In genomic region chr4:36065274-36065871, GRCh38 we compare ENCODE assay signal across 17 cellular contexts.
DNase-seq lines count a peak whose midpoint lies in the region; ATAC-seq, FAIRE-seq and TF ChIP-seq lines count a peak whose summit lies in the region.
"Had no signal": no experiment of that assay in that cellular context is flagged by ENCODE, and none has a peak within 500 bp of the region (broad histone marks: within the 10 kb centered on the region; RNA-seq: fewer than 3 reads in every experiment).

No MANE protein-coding gene starts in this region.

- peak; percentile 51; the same call in 1 of the 2 replicates for TF ChIP-seq POLR2A in GM12891 (IDR thresholded peaks at IDR 0.05; ENCODE audit: low read depth, low read length)

- peaks cover 2% of the 10 kb centered on the region for H3K9me3 Mint-ChIP-seq in stimulated activated effector memory CD8-positive, alpha-beta T cell treated with anti-CD3 and anti-CD28 coated beads, Interleukin-12 subunit alpha, Interleukin-12 subunit beta, amount 100 ng/mL, for 72 hours
- H3K9me3 Mint-ChIP-seq: H9 had no signal

- peak overlapping the region; percentile 75 for H3K27ac Mint-ChIP-seq in stimulated activated effector memory CD8-positive, alpha-beta T cell treated with anti-CD3 and anti-CD28 coated beads, Interleukin-12 subunit alpha, Interleukin-12 subunit beta, amount 100 ng/mL, for 72 hours
- H3K27ac Mint-ChIP-seq: B cell; CD8-positive, alpha-beta T cell; H9 had no signal

- no peak for DNase-seq in GM12891 (ENCODE audit: insufficient read length, low spot score)
- no peak for DNase-seq in stimulated activated effector memory CD8-positive, alpha-beta T cell treated with anti-CD3 and anti-CD28 coated beads, Interleukin-12 subunit alpha, Interleukin-12 subunit beta, amount 100 ng/mL, for 72 hours (ENCODE audit: low spot score in 2 of 2)
- DNase-seq in urothelium cell line (ENCODE audit: low spot score) = no peak
- no peak for DNase-seq in medulla oblongata (ENCODE audit: extremely low spot score)
- no peak for DNase-seq in left lobe of liver (ENCODE audit: low spot score)
- DNase-seq: Calu3; CD8-positive, alpha-beta T cell; DMS79 treated with DMSO at 0.1 percent for 48 hours; GF-D8; GOT3; H9 had no signal

- peak; percentile 24 for ATAC-seq in stimulated activated effector memory CD8-positive, alpha-beta T cell treated with anti-CD3 and anti-CD28 coated beads, Interleukin-12 subunit alpha, Interleukin-12 subunit beta, amount 100 ng/mL, for 72 hours
- ATAC-seq in HG03175 (IDR thresholded peaks at IDR 0.05; ENCODE audit: unreplicated experiment) (no peak), left lobe of liver (no peak)
- ATAC-seq: CD8-positive, alpha-beta T cell; GM12878 had no signal

- no peak overlapping the region for H3K4me3 Mint-ChIP-seq in stimulated activated effector memory CD8-positive, alpha-beta T cell treated with anti-CD3 and anti-CD28 coated beads, Interleukin-12 subunit alpha, Interleukin-12 subunit beta, amount 100 ng/mL, for 72 hours
- H3K4me3 Mint-ChIP-seq: B cell; CD8-positive, alpha-beta T cell; H9 had no signal

- no peak for FAIRE-seq in GM12891 (lab: Jason Lieb, UNC)
- peak; percentile 89 for FAIRE-seq in urothelium cell line (lab: Jason Lieb, UNC)
- FAIRE-seq: GM12878, GM18507 had no signal

- H3K4me1 Mint-ChIP-seq in stimulated activated effector memory CD8-positive, alpha-beta T cell treated with anti-CD3 and anti-CD28 coated beads, Interleukin-12 subunit alpha, Interleukin-12 subunit beta, amount 100 ng/mL, for 72 hours = peaks cover 10% of the 10 kb centered on the region
- H3K4me1 Mint-ChIP-seq: B cell had no signal

- peak overlapping the region; percentile 11 for H3K27ac ChIP-seq in cingulate gyrus (ENCODE audit: low read depth, low read length)
- H3K27ac ChIP-seq: BLaER1 treated with 17β-estradiol and CSF1 and Interleukin-3, amounts not matched to agents 10 nM and 100 nM had no signal

- peaks cover 52% of the 10 kb centered on the region for H3K36me3 Mint-ChIP-seq in stimulated activated effector memory CD8-positive, alpha-beta T cell treated with anti-CD3 and anti-CD28 coated beads, Interleukin-12 subunit alpha, Interleukin-12 subunit beta, amount 100 ng/mL, for 72 hours

TF ChIP-seq in GM12891, 5 proteins besides CTCF, POLR2A, EP300 and RAD21:
- TF ChIP-seq POLR2AphosphoS5 (IDR thresholded peaks at IDR 0.05; ENCODE audit: low read depth, low read length) = no peak
- no peak for TF ChIP-seq TAF1 (IDR thresholded peaks at IDR 0.05; ENCODE audit: low read depth, low read length)
- no peak for TF ChIP-seq PAX5 (IDR thresholded peaks at IDR 0.05; ENCODE audit: insufficient read depth, low read length, severe bottlenecking)
- no peak for TF ChIP-seq POU2F2 (IDR thresholded peaks at IDR 0.05; ENCODE audit: low read depth, low read length)
- no peak for TF ChIP-seq SPI1 (IDR thresholded peaks at IDR 0.05; ENCODE audit: low read depth, low read length)
